Comparison of ENCODE assay signal across 15 cellular contexts in genomic region chr20:33901132-33901523, GRCh38.
DNase-seq lines count a peak whose midpoint lies in the region; ATAC-seq, FAIRE-seq and TF ChIP-seq lines count a peak whose summit lies in the region.
"Had no signal": no experiment of that assay in that cellular context is flagged by ENCODE, and none has a peak within 500 bp of the region (broad histone marks: within the 10 kb centered on the region; RNA-seq: fewer than 3 reads in every experiment).

No MANE protein-coding gene starts in this region.

- peaks cover 7% of the 10 kb centered on the region for H3K27me3 Mint-ChIP-seq in neural progenitor cell (ENCODE audit: insufficient read depth, low read depth)
- H3K27me3 Mint-ChIP-seq in T-helper 2 cell treated with Interferon-gamma antibody and Interleukin-4, amounts not matched to agents 5 μg/mL and 100 μg/mL, for 36 hours (ENCODE audit: low read depth) = peaks cover 10% of the 10 kb centered on the region

- H3F3A ChIP-seq in neural progenitor cell (ENCODE audit: low read depth) = peaks cover 25% of the 10 kb centered on the region

- H3K4me3 ChIP-seq in HepG2 (replicated peaks in 1 of 3; ENCODE audit: insufficient read depth in 1 of 3, low read depth in 2 of 3, low read length in 3 of 3) (0 out of 6 replicates have a peak overlapping the region, but pooled peaks of 1 of the 3 experiments have one; percentile 13), right lobe of liver (no peak overlapping the region), ectodermal cell (ENCODE audit: insufficient read depth, low read depth, low read length) (no peak overlapping the region), neural progenitor cell (peak overlapping the region; percentile 3), brain microvascular endothelial cell (ENCODE audit: low read depth, low read length) (no peak overlapping the region)
- H3K4me3 ChIP-seq: BLaER1, GM12878 had no signal

- H3K27me3 ChIP-seq in HepG2 (ENCODE audit: control insufficient read depth in 1 of 2, insufficient read depth in 2 of 2, low read length in 2 of 2) (0 out of 5 replicates have a peak, but pooled peaks cover 0 to 6% of the 10 kb centered on the region in 2 experiments), right lobe of liver (no peaks in the 10 kb centered on the region), ectodermal cell (ENCODE audit: control insufficient read depth, insufficient read depth, low read length, poor library complexity, severe bottlenecking) (no peaks in the 10 kb centered on the region), neural progenitor cell (no peaks in the 10 kb centered on the region), brain microvascular endothelial cell (replicated peaks) (no peaks in the 10 kb centered on the region)
- H3K27me3 ChIP-seq: BLaER1 had no signal

- CTCF ChIA-PET in HepG2 (lab: Yijun Ruan, JAX; ENCODE audit: low intra/inter-chr PET ratio, low total read pairs) = no interaction called here

- no peak for FAIRE-seq in HepG2 (lab: Jason Lieb, UNC)
- FAIRE-seq: GM12878 had no signal

- H3K4me1 ChIP-seq in HepG2 (ENCODE audit: insufficient read depth, low read length) (peaks cover 24% of the 10 kb centered on the region), right lobe of liver (no peaks in the 10 kb centered on the region), ectodermal cell (ENCODE audit: control insufficient read depth, insufficient read depth, low read length) (peaks cover 19% of the 10 kb centered on the region), neural progenitor cell (peaks cover 16% of the 10 kb centered on the region)

- no peaks in the 10 kb centered on the region for H3K9me3 Mint-ChIP-seq in neural progenitor cell
- no peaks in the 10 kb centered on the region for H3K9me3 Mint-ChIP-seq in T-helper 2 cell treated with Interferon-gamma antibody and Interleukin-4, amounts not matched to agents 5 μg/mL and 100 μg/mL, for 36 hours
- H3K9me3 Mint-ChIP-seq: H9 had no signal

- no peak for TF ChIP-seq CTCF in HepG2 (CRISPR knock-in tag; IDR thresholded peaks at IDR 0.05)
- no peak for TF ChIP-seq CTCF in right lobe of liver (IDR thresholded peaks at IDR 0.05)
- TF ChIP-seq CTCF in neural progenitor cell (IDR thresholded peaks at IDR 0.05) = no peak
- TF ChIP-seq CTCF in brain microvascular endothelial cell (IDR thresholded peaks at IDR 0.05; ENCODE audit: low read depth, low read length, missing control alignments) = no peak

- no peak overlapping the region for H3K9ac ChIP-seq in HepG2 (ENCODE audit: insufficient read depth, low read depth, low read length)
- no peak overlapping the region for H3K9ac ChIP-seq in neural progenitor cell
- H3K9ac ChIP-seq: BLaER1 had no signal

- 27% methylated on average over 4 of the region's 4 CpGs for WGBS in HepG2 (ENCODE audit: low lambda C conversion rate)
- 74% methylated on average over 4 of the region's 4 CpGs for WGBS in right lobe of liver (ENCODE audit: insufficient coverage, low coverage, low lambda C conversion rate, missing lambda C conversion rate)
- WGBS in ectodermal cell, 2 experiments = 73 to 79% methylated on average over 4 of the region's 4 CpGs

- peak overlapping the region; percentile 81 for H2AFZ ChIP-seq in HepG2 (ENCODE audit: low read length)
- H2AFZ ChIP-seq in neural progenitor cell (replicated peaks) = peak overlapping the region; percentile 44

- peak; percentile 16; the same call in 1 of the 3 replicates for ATAC-seq in HepG2
- ATAC-seq in right lobe of liver = no peak
- ATAC-seq: GM12878 had no signal

- no peak for TF ChIP-seq RAD21 in HepG2 (CRISPR knock-in tag; IDR thresholded peaks at IDR 0.05)

- H3K79me2 ChIP-seq in HepG2 (ENCODE audit: insufficient read depth, low read length) = no peaks in the 10 kb centered on the region
- H3K79me2 ChIP-seq in neural progenitor cell (ENCODE audit: low read depth) = no peaks in the 10 kb centered on the region

- H3K4me2 ChIP-seq in HepG2 (ENCODE audit: low read depth, low read length) = peak overlapping the region; percentile 58
- peak overlapping the region; percentile 60 for H3K4me2 ChIP-seq in neural progenitor cell
- H3K4me2 ChIP-seq: BLaER1 had no signal

- H3K4me3 Mint-ChIP-seq in neural progenitor cell = peak overlapping the region; percentile 17
- no peak overlapping the region for H3K4me3 Mint-ChIP-seq in T-helper 2 cell treated with Interferon-gamma antibody and Interleukin-4, amounts not matched to agents 5 μg/mL and 100 μg/mL, for 36 hours
- H3K4me3 Mint-ChIP-seq: H9 had no signal

- peaks cover 21% of the 10 kb centered on the region for H3K4me1 Mint-ChIP-seq in neural progenitor cell
- H3K4me1 Mint-ChIP-seq in T-helper 2 cell treated with Interferon-gamma antibody and Interleukin-4, amounts not matched to agents 5 μg/mL and 100 μg/mL, for 36 hours (ENCODE audit: low read depth) = no peaks in the 10 kb centered on the region

- H3K9me3 ChIP-seq in HepG2 (ENCODE audit: low read length) = no peaks in the 10 kb centered on the region
- H3K9me3 ChIP-seq in right lobe of liver = no peaks in the 10 kb centered on the region
- no peaks in the 10 kb centered on the region for H3K9me3 ChIP-seq in ectodermal cell (ENCODE audit: control insufficient read depth, low read length)
- H3K9me3 ChIP-seq in neural progenitor cell (ENCODE audit: low read depth) = no peaks in the 10 kb centered on the region
- H3K9me3 ChIP-seq: BLaER1 had no signal

- intact Hi-C loops in HepG2 (cut with micrococcal nuclease; ENCODE audit: unreplicated experiment) (loop anchor here (10.0 kb wide), 1 partner anchor 76 kb away; no protein-coding TSS in a partner anchor), right lobe of liver (cut with DNase I) (no loop called here)

- DNase-seq in HepG2 (ENCODE audit: low spot score) = no peak
- no peak for DNase-seq in right lobe of liver
- no peak for DNase-seq in neural progenitor cell (ENCODE audit: low spot score)
- no peak for DNase-seq in activated CD4-positive, alpha-beta T cell treated with anti-CD3 and anti-CD28 coated beads, Interleukin-2, amount 50 U/mL, for 1 hour
- DNase-seq in GM19238 (ENCODE audit: insufficient read length, low spot score) = no peak
- DNase-seq in T-helper 2 cell treated with Interferon-gamma antibody and Interleukin-4, amounts not matched to agents 5 μg/mL and 100 μg/mL, for 36 hours (ENCODE audit: low spot score) = no peak
- DNase-seq in brain microvascular endothelial cell = no peak
- DNase-seq: Calu3, DMS79, H9, IMR-90 had no signal

- TF ChIP-seq EP300 in HepG2 (IDR thresholded peaks at IDR 0.05; ENCODE audit: low read depth in 2 of 2, low read length in 2 of 2) = no peak
- TF ChIP-seq EP300 in HepG2 (CRISPR knock-in tag; IDR thresholded peaks at IDR 0.05; ENCODE audit: borderline replicate concordance) = no peak

- no TSS peak for BruUV-seq in HepG2 (replicated peaks; lab: Mats Ljungman, UMichigan)

- in situ Hi-C loops in HepG2 (cut with HindIII; ENCODE audit: extremely low pct_ligation_motif_present, low pct_unique_long_range_greater_than_20kb) = no loop called here
- in situ Hi-C loops in brain microvascular endothelial cell (cut with HindIII; ENCODE audit: low pct_ligation_motif_present, low sequenced_read_pairs) = no loop called here

- H3K36me3 ChIP-seq in HepG2 (replicated peaks in 1 of 2; ENCODE audit: control insufficient read depth in 1 of 2, insufficient read depth in 2 of 2, low read length in 2 of 2) = no peaks in the 10 kb centered on the region
- no peaks in the 10 kb centered on the region for H3K36me3 ChIP-seq in right lobe of liver
- H3K36me3 ChIP-seq in ectodermal cell (ENCODE audit: control insufficient read depth, insufficient read depth, low read length) = no peaks in the 10 kb centered on the region
- H3K36me3 ChIP-seq in neural progenitor cell = no peaks in the 10 kb centered on the region
- no peaks in the 10 kb centered on the region for H3K36me3 ChIP-seq in brain microvascular endothelial cell (replicated peaks)
- H3K36me3 ChIP-seq: BLaER1 had no signal

- POLR2A ChIA-PET in HepG2 (lab: Yijun Ruan, JAX) = interaction anchor here (0.6 kb wide), 1 partner anchor 36 kb away, joined by 3 read pairs; no protein-coding TSS in a partner anchor

- TF ChIP-seq POLR2A in HepG2 (IDR thresholded peaks at IDR 0.05; ENCODE audit: insufficient read depth in 1 of 2, low read depth in 2 of 2, low read length in 2 of 2) (no peak), right lobe of liver (IDR thresholded peaks at IDR 0.05) (no peak)

- H3K27ac ChIP-seq in HepG2 (ENCODE audit: extremely low read length, insufficient read depth, low read length) = no peak overlapping the region
- no peak overlapping the region for H3K27ac ChIP-seq in right lobe of liver
- H3K27ac ChIP-seq in ectodermal cell (ENCODE audit: insufficient read depth, low read depth, low read length, poor library complexity, severe bottlenecking) = peak overlapping the region; percentile 70
- peak overlapping the region; percentile 24 for H3K27ac ChIP-seq in neural progenitor cell
- no peak overlapping the region for H3K27ac ChIP-seq in brain microvascular endothelial cell
- H3K27ac ChIP-seq: 22Rv1, BLaER1 had no signal

- H3K27ac Mint-ChIP-seq in neural progenitor cell = peak overlapping the region; percentile 58
- no peak overlapping the region for H3K27ac Mint-ChIP-seq in T-helper 2 cell treated with Interferon-gamma antibody and Interleukin-4, amounts not matched to agents 5 μg/mL and 100 μg/mL, for 36 hours

- H3K36me3 Mint-ChIP-seq in neural progenitor cell = no peaks in the 10 kb centered on the region
- no peaks in the 10 kb centered on the region for H3K36me3 Mint-ChIP-seq in T-helper 2 cell treated with Interferon-gamma antibody and Interleukin-4, amounts not matched to agents 5 μg/mL and 100 μg/mL, for 36 hours (ENCODE audit: low read depth)

- no peaks in the 10 kb centered on the region for H4K20me1 ChIP-seq in HepG2 (ENCODE audit: insufficient read depth, low read length)
- H4K20me1 ChIP-seq in neural progenitor cell (ENCODE audit: low read depth) = no peaks in the 10 kb centered on the region
- H4K20me1 ChIP-seq: BLaER1 had no signal

TF ChIP-seq in HepG2, 621 proteins besides CTCF, POLR2A, EP300 and RAD21 (continues in another document):
- TF ChIP-seq TRIM22 (IDR thresholded peaks at IDR 0.05) (no peak), RFXAP (CRISPR knock-in tag; IDR thresholded peaks at IDR 0.05; ENCODE audit: borderline replicate concordance) (0 out of 2 replicates have a peak, but pooled peaks have one; percentile 31), ZKSCAN8 (CRISPR knock-in tag; IDR thresholded peaks at IDR 0.05; ENCODE audit: borderline replicate concordance) (no peak)

Comparison
In these comparisons a context has a peak if more than half of its experiments do, and no peak if none do; other contexts are left out.
1. H3K27ac ChIP-seq: peak in ectodermal cell (single experiment) and neural progenitor cell (single experiment); none in HepG2 (single experiment), right lobe of liver (0 of 3) and brain microvascular endothelial cell (single experiment).